In the genomic region with DNA sequence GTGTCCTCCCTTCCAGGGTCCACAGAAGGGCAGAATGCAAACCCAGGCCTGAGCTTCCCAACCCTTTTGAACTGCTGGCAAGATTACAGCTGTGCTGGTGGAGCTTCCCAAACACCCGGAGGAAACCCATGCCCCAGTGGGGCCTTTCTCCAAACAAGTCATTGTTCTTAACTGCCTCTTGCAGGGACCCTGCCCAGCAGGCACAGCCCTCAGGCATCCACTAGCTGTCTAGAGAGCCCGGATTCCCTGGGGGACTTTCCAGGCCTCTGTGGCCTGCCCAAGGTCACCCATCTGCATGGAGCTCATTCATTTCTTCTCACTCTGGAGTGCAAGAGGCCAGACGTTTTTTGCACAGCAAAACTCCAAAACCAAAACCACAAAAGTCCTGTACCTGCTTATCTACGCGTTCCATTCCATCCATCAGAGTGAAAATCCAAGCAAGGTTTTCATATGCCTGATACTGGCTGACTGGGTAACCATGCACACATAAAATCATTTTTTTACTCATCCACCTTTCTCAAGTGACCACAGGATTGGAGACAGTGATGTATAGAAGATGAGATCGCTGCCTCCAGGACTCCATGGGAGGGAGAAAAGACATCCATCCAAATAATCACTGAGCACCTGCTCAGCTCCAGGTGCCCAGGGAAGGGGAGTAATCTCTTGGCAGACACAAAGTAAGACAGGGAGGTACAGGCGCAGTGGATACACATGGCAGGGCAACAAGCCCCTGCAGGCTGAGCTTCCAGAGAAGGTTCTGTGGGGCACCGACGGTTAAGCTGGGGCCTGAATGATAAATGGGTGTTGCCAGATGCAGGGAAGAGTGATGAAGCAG, we compare ENCODE assay signal across 31 cellular contexts. TPM values are rescaled to one million over a fixed set of nuclear protein-coding genes. Genes with fewer than 3 reads are reported as not detected.
"Had no signal": no experiment of that assay in that cellular context is flagged by ENCODE, and none has a peak within 500 bp of the region (broad histone marks: within the 10 kb centered on the region; RNA-seq: fewer than 3 reads in every experiment).

No MANE protein-coding gene starts in this region.

- FAIRE-seq: endothelial cell of umbilical vein, frontal cortex, TTC549, urothelium cell line had no signal

- DNase-seq: activated CD4-positive, alpha-beta T cell treated with anti-CD3 and anti-CD28 coated beads, Interleukin-2, amount 50 U/mL, for 48 hours; activated CD8-positive, alpha-beta memory T cell treated with anti-CD3 and anti-CD28 coated beads, Interleukin-2, amount 50 U/mL, for 48 hours; activated naive CD4-positive, alpha-beta T cell treated with Interleukin-2 at 50 U/mL for 16 hours; activated naive CD8-positive, alpha-beta T cell treated with anti-CD3 and anti-CD28 coated beads, Interleukin-2, amount 10 ng/mL, durations not matched to agents 7 days and 5 days; activated T-cell treated with anti-CD3 and anti-CD28 coated beads, Interleukin-2, amount 50 U/mL, for 4 hours; brain microvascular endothelial cell; colonic mucosa; effector memory CD8-positive, alpha-beta T cell; glutamatergic neuron; hippocampal formation; kidney glomerular epithelial cell; left lung; naive thymus-derived CD4-positive, alpha-beta T cell; retina; sigmoid colon; stimulated activated CD4-positive, alpha-beta T cell treated with anti-CD3 and anti-CD28 coated beads, Interleukin-15, amount 100 ng/mL, for 24 hours; stimulated activated CD4-positive, alpha-beta T cell treated with anti-CD3 and anti-CD28 coated beads, Interleukin-2, amount 100 ng/mL, for 48 hours; stimulated activated CD8-positive, alpha-beta memory T cell treated with anti-CD3 and anti-CD28 coated beads, Interleukin-4, amount 100 ng/mL, for 48 hours; stimulated activated naive B cell treated with anti-CD40 and anti-IgM and Interleukin-4, amounts not matched to agents 10 μg/mL and 1 μg/mL and 100 μg/mL, for 72 hours; transverse colon; WERI-Rb-1 had no signal

- ATAC-seq: activated T-cell treated with anti-CD3 and anti-CD28 coated beads, Interleukin-2, amount 50 U/mL, for 4 hours; effector memory CD8-positive, alpha-beta T cell; esophagus mucosa; left lung; naive thymus-derived CD4-positive, alpha-beta T cell; stimulated activated naive B cell treated with anti-CD40 and anti-IgM and Interleukin-4, amounts not matched to agents 10 μg/mL and 1 μg/mL and 100 μg/mL, for 72 hours had no signal

- H3K36me3 Mint-ChIP-seq: activated naive CD8-positive, alpha-beta T cell treated with anti-CD3 and anti-CD28 coated beads, Interleukin-2, amount 10 ng/mL, durations not matched to agents 7 days and 5 days; neural progenitor cell; stimulated activated naive B cell treated with anti-CD40 and anti-IgM and Interleukin-4, amounts not matched to agents 10 μg/mL and 1 μg/mL and 100 μg/mL, for 72 hours had no signal

- H3K27ac Mint-ChIP-seq: activated naive CD8-positive, alpha-beta T cell treated with anti-CD3 and anti-CD28 coated beads, Interleukin-2, amount 10 ng/mL, durations not matched to agents 7 days and 5 days; effector memory CD8-positive, alpha-beta T cell; naive thymus-derived CD4-positive, alpha-beta T cell; neural progenitor cell; stimulated activated naive B cell treated with anti-CD40 and anti-IgM and Interleukin-4, amounts not matched to agents 10 μg/mL and 1 μg/mL and 100 μg/mL, for 72 hours; T-helper 2 cell treated with Interferon-gamma antibody and Interleukin-4, amounts not matched to agents 5 μg/mL and 100 μg/mL, for 36 hours had no signal

- H3K9me3 ChIP-seq: colonic mucosa, left lung, sigmoid colon, transverse colon had no signal

- H3K4me1 ChIP-seq: colonic mucosa, left lung, transverse colon had no signal

- H3K9me3 Mint-ChIP-seq: activated naive CD8-positive, alpha-beta T cell treated with anti-CD3 and anti-CD28 coated beads, Interleukin-2, amount 10 ng/mL, durations not matched to agents 7 days and 5 days; activated T-cell treated with anti-CD3 and anti-CD28 coated beads, Interleukin-2, amount 50 U/mL, for 4 hours; effector memory CD8-positive, alpha-beta T cell; naive thymus-derived CD4-positive, alpha-beta T cell; neural progenitor cell; stimulated activated naive B cell treated with anti-CD40 and anti-IgM and Interleukin-4, amounts not matched to agents 10 μg/mL and 1 μg/mL and 100 μg/mL, for 72 hours; T-helper 2 cell treated with Interferon-gamma antibody and Interleukin-4, amounts not matched to agents 5 μg/mL and 100 μg/mL, for 36 hours had no signal

- H3K27me3 ChIP-seq: brain microvascular endothelial cell, colonic mucosa, neural progenitor cell, sigmoid colon, transverse colon had no signal

- H3K27ac ChIP-seq: brain microvascular endothelial cell, colonic mucosa, left lung, neural progenitor cell, transverse colon, WERI-Rb-1 had no signal

- H3K4me3 ChIP-seq: colonic mucosa, dorsolateral prefrontal cortex, left lung, neural progenitor cell, sigmoid colon, smooth muscle cell, transverse colon had no signal

- H3K36me3 ChIP-seq: brain microvascular endothelial cell, colonic mucosa, left lung, neural progenitor cell, sigmoid colon, transverse colon, WERI-Rb-1 had no signal

- H3K4me2 ChIP-seq: neural progenitor cell, smooth muscle cell had no signal

- H3K9ac ChIP-seq: neural progenitor cell had no signal

- H2AFZ ChIP-seq: neural progenitor cell had no signal

- H3K4me3 Mint-ChIP-seq: activated naive CD8-positive, alpha-beta T cell treated with anti-CD3 and anti-CD28 coated beads, Interleukin-2, amount 10 ng/mL, durations not matched to agents 7 days and 5 days; activated T-cell treated with anti-CD3 and anti-CD28 coated beads, Interleukin-2, amount 50 U/mL, for 4 hours; effector memory CD8-positive, alpha-beta T cell; naive thymus-derived CD4-positive, alpha-beta T cell; neural progenitor cell; stimulated activated naive B cell treated with anti-CD40 and anti-IgM and Interleukin-4, amounts not matched to agents 10 μg/mL and 1 μg/mL and 100 μg/mL, for 72 hours; T-helper 2 cell treated with Interferon-gamma antibody and Interleukin-4, amounts not matched to agents 5 μg/mL and 100 μg/mL, for 36 hours had no signal

- H3K4me1 Mint-ChIP-seq: activated naive CD8-positive, alpha-beta T cell treated with anti-CD3 and anti-CD28 coated beads, Interleukin-2, amount 10 ng/mL, durations not matched to agents 7 days and 5 days had no signal

RNA-seq across cellular contexts. Expression of gene BDKRB2, which starts 17.2 kb away (rescaled TPM):
- total RNA-seq: activated CD8-positive, alpha-beta memory T cell treated with anti-CD3 and anti-CD28 coated beads for 36 hours; activated naive CD8-positive, alpha-beta T cell treated with anti-CD3 and anti-CD28 coated beads, Interleukin-2, amount 10 ng/mL, durations not matched to agents 7 days and 5 days; activated T-cell treated with anti-CD3 and anti-CD28 coated beads, Interleukin-2, amount 50 U/mL, for 4 hours; naive thymus-derived CD4-positive, alpha-beta T cell had no signal
